Comparison of ENCODE assay signal across 8 cellular contexts in genomic region chr17:46818319-46818928, GRCh38. TPM values are rescaled to one million over a fixed set of nuclear protein-coding genes. Genes with fewer than 3 reads are reported as not detected.
DNase-seq lines count a peak whose midpoint lies in the region; ATAC-seq and TF ChIP-seq lines count a peak whose summit lies in the region.

Gene WNT3, minus strand, starts transcription at chr17:46818692. Its CDS starts 95 bp downstream, at chr17:46818597.

- H3K4me3 ChIP-seq in AG04450 (ENCODE audit: low read depth, low read length) (no peak within 1 kb of the TSS), esophagus (ENCODE audit: low read depth in 1 of 2, low read length in 2 of 2) (peak within 1 kb of the TSS; percentile 25 to 35), rectal smooth muscle tissue (ENCODE audit: low read length) (peak within 1 kb of the TSS; percentile 55)
- peak within 1 kb of the TSS; percentile 32 for H3K4me3 ChIP-seq in Jurkat, Clone E6-1 (ENCODE audit: low read length)

- H3K4me1 ChIP-seq in esophagus (ENCODE audit: control insufficient read depth in 2 of 2, insufficient read depth in 2 of 2, low read length in 1 of 2) (peaks cover 7 to 16% of the 10 kb centered on the region in 2 donors), rectal smooth muscle tissue (ENCODE audit: control insufficient read depth, insufficient read depth, low read length) (peaks cover 2% of the 10 kb centered on the region)

- no peaks in the 10 kb centered on the region for H3K9me3 Mint-ChIP-seq in activated CD4-positive, alpha-beta memory T cell treated with anti-CD3 and anti-CD28 coated beads, Interleukin-2, amount 10 ng/mL, durations not matched to agents 7 days and 5 days

- DNase-seq in AG04450 (ENCODE audit: low read depth, low spot score) (no peak), superior temporal gyrus (ENCODE audit: extremely low spot score) (no peak)
- no peak for DNase-seq in Jurkat, Clone E6-1 (ENCODE audit: low read depth, low spot score)
- peak; percentile 59 for DNase-seq in activated CD4-positive, alpha-beta memory T cell treated with anti-CD3 and anti-CD28 coated beads, Interleukin-2, amount 10 ng/mL, durations not matched to agents 7 days and 5 days

- POLR2A ChIA-PET in AG04450 (lab: Yijun Ruan, JAX): no interaction called here
- POLR2A ChIA-PET in activated CD4-positive, alpha-beta memory T cell treated with anti-CD3 and anti-CD28 coated beads, Interleukin-2, amount 10 ng/mL, durations not matched to agents 7 days and 5 days (lab: Charles Lee): no interaction called here

- peaks cover 74% of the 10 kb centered on the region for H3K27me3 Mint-ChIP-seq in activated CD4-positive, alpha-beta memory T cell treated with anti-CD3 and anti-CD28 coated beads, Interleukin-2, amount 10 ng/mL, durations not matched to agents 7 days and 5 days

- H3K9me3 ChIP-seq in AG04450 (ENCODE audit: control insufficient read depth, insufficient read depth, low read length) (peaks cover 5% of the 10 kb centered on the region; the same call in 1 of the 2 replicates), esophagus (ENCODE audit: control insufficient read depth in 2 of 2, insufficient read depth in 1 of 2, low read depth in 1 of 2, low read length in 1 of 2) (peaks cover 0 to 2% of the 10 kb centered on the region in 2 donors)

- H3K27me3 ChIP-seq in AG04450 (ENCODE audit: control insufficient read depth, insufficient read depth, low read length) (peaks cover 88% of the 10 kb centered on the region), esophagus (ENCODE audit: control insufficient read depth in 1 of 2, insufficient read depth in 2 of 2, low read length in 2 of 2) (peaks cover 0 to 8% of the 10 kb centered on the region in 2 donors), rectal smooth muscle tissue (ENCODE audit: control insufficient read depth, insufficient read depth, low read length) (peaks cover 48% of the 10 kb centered on the region)

- H3K4me1 Mint-ChIP-seq in activated CD4-positive, alpha-beta memory T cell treated with anti-CD3 and anti-CD28 coated beads, Interleukin-2, amount 10 ng/mL, durations not matched to agents 7 days and 5 days: peaks cover 18% of the 10 kb centered on the region

- H3K36me3 ChIP-seq in esophagus (ENCODE audit: control insufficient read depth in 2 of 2, insufficient read depth in 2 of 2, low read length in 1 of 2) (no peaks in the 10 kb centered on the region), rectal smooth muscle tissue (ENCODE audit: control insufficient read depth, insufficient read depth, low read length) (no peaks in the 10 kb centered on the region)

- peak within 1 kb of the TSS; percentile 11 for H3K27ac ChIP-seq in AG04450 (ENCODE audit: low read depth, low read length)
- H3K27ac ChIP-seq in esophagus (ENCODE audit: low read depth in 2 of 2, low read length in 1 of 2): peak within 1 kb of the TSS in 1 of 2 donors; percentile 28
- no peak within 1 kb of the TSS for H3K27ac ChIP-seq in rectal smooth muscle tissue (ENCODE audit: low read depth, low read length)

- no peak for ATAC-seq in HG03521 (IDR thresholded peaks at IDR 0.05; ENCODE audit: unreplicated experiment)
- ATAC-seq in GM18520 (IDR thresholded peaks at IDR 0.05; ENCODE audit: unreplicated experiment): no peak

- no peaks in the 10 kb centered on the region for H3K36me3 Mint-ChIP-seq in activated CD4-positive, alpha-beta memory T cell treated with anti-CD3 and anti-CD28 coated beads, Interleukin-2, amount 10 ng/mL, durations not matched to agents 7 days and 5 days (ENCODE audit: low read depth)

- CTCF ChIA-PET in AG04450 (lab: Charles Lee): interaction anchor here (1.6 kb wide), 1 partner anchor 17 kb away, joined by 5 read pairs; no protein-coding TSS in a partner anchor
- CTCF ChIA-PET in activated CD4-positive, alpha-beta memory T cell treated with anti-CD3 and anti-CD28 coated beads, Interleukin-2, amount 10 ng/mL, durations not matched to agents 7 days and 5 days (lab: Charles Lee): no interaction called here

- 1 to 3% methylated on average over 46 to 47 of the region's 47 CpGs for WGBS in esophagus, 2 donors

- no peak within 1 kb of the TSS for H3K9ac ChIP-seq in rectal smooth muscle tissue (ENCODE audit: low read length)

- TF ChIP-seq CTCF in AG04450 (IDR thresholded peaks at IDR 0.05; ENCODE audit: low read depth, low read length): no peak

- H3K4me3 Mint-ChIP-seq in activated CD4-positive, alpha-beta memory T cell treated with anti-CD3 and anti-CD28 coated beads, Interleukin-2, amount 10 ng/mL, durations not matched to agents 7 days and 5 days: peak within 1 kb of the TSS; percentile 55

- no peak within 1 kb of the TSS for H3K27ac Mint-ChIP-seq in activated CD4-positive, alpha-beta memory T cell treated with anti-CD3 and anti-CD28 coated beads, Interleukin-2, amount 10 ng/mL, durations not matched to agents 7 days and 5 days

RNA-seq across cellular contexts. Expression of gene WNT3, which starts in this region (rescaled TPM):
- 1.1 and 1.4 TPM in 2 replicates for polyA plus RNA-seq in AG04450 (2011; rRNA removed)
- 0.96 and 1.1 TPM in 2 replicates for polyA minus RNA-seq in AG04450 (2011; rRNA and poly(A)+ RNA removed)
- polyA plus RNA-seq in Jurkat, Clone E6-1 (2012; ENCODE audit: insufficient read depth, insufficient read length): 7.8 TPM
- not detected for total RNA-seq in activated CD4-positive, alpha-beta memory T cell treated with anti-CD3 and anti-CD28 coated beads, Interleukin-2, amount 10 ng/mL, durations not matched to agents 7 days and 5 days
- 1 to 10 TPM in 1 of 2 donors, under 1 TPM in 1; 0.99 to 1.4 TPM for polyA plus RNA-seq in esophagus

Comparison
In these comparisons a context has a peak if more than half of its experiments do, and no peak if none do; other contexts are left out.
1. Peak in DNase-seq in activated CD4-positive, alpha-beta memory T cell treated with anti-CD3 and anti-CD28 coated beads, Interleukin-2, amount 10 ng/mL, durations not matched to agents 7 days and 5 days; RNA of the gene not detected or under 1 TPM.